8 cellular contexts compared by ENCODE assay signal in genomic region chr1:221778535-221779142, GRCh38. TPM values are rescaled to one million over a fixed set of nuclear protein-coding genes. Genes with fewer than 3 reads are reported as not detected.
DNase-seq lines count a peak whose midpoint lies in the region; ATAC-seq and TF ChIP-seq lines count a peak whose summit lies in the region.

No MANE protein-coding gene starts in this region.

- H3K27me3 Mint-ChIP-seq in immature natural killer cell (ENCODE audit: low read depth in 3 of 3): peaks cover 5 to 6% (median 5%) of the 10 kb centered on the region in 3 donors

- no peak for TF ChIP-seq POLR2A in NB4 (IDR thresholded peaks at IDR 0.05; ENCODE audit: extremely low read depth, insufficient read length)

- no peaks in the 10 kb centered on the region for H3K9me3 Mint-ChIP-seq in immature natural killer cell

- peak; percentile 38 for ATAC-seq in GM18867 (IDR thresholded peaks at IDR 0.05; ENCODE audit: unreplicated experiment)
- ATAC-seq in HG02571 (IDR thresholded peaks at IDR 0.05; ENCODE audit: unreplicated experiment): peak; percentile 23
- no peak for ATAC-seq in HG03439 (IDR thresholded peaks at IDR 0.05; ENCODE audit: unreplicated experiment)
- ATAC-seq in foreskin keratinocyte: no peak

- peak overlapping the region; percentile 59 to 85 (median 79) for H3K4me3 Mint-ChIP-seq in immature natural killer cell

- no peaks in the 10 kb centered on the region for H3K36me3 Mint-ChIP-seq in immature natural killer cell

- H3K4me1 Mint-ChIP-seq in immature natural killer cell: peaks cover 84 to 86% of the 10 kb centered on the region in 2 donors

- peak overlapping the region; percentile 93 to 98 (median 96) for H3K27ac Mint-ChIP-seq in immature natural killer cell

- H3K27ac ChIP-seq in foreskin keratinocyte: no peak overlapping the region

- H3K4me3 ChIP-seq in NB4 (ENCODE audit: low read depth, low read length): no peak overlapping the region

- no peaks in the 10 kb centered on the region for H3K4me1 ChIP-seq in foreskin keratinocyte

- DNase-seq in NB4 (ENCODE audit: low read depth) (peak; percentile 37), immature natural killer cell (peak; percentile 61 to 67 (median 63)), middle frontal gyrus (ENCODE audit: extremely low spot score, low spot score) (no peak), DMS79 treated with DMSO at 0.1 percent for 48 hours (lab: John Stamatoyannopoulos, UW) (no peak), foreskin keratinocyte (no peak)

- no peaks in the 10 kb centered on the region for H3K27me3 ChIP-seq in foreskin keratinocyte

- TF ChIP-seq CTCF in NB4 (IDR thresholded peaks at IDR 0.05; ENCODE audit: low read depth, low read length): no peak
- no peak for TF ChIP-seq CTCF in foreskin keratinocyte (conservative IDR thresholded peaks at IDR 0.05)

RNA-seq across cellular contexts. Expression of gene DUSP10, which starts 36.8 kb away (rescaled TPM):
- polyA plus RNA-seq in immature natural killer cell (10 to 100 TPM; 10.7 to 25.6 (median 14.7) TPM), foreskin keratinocyte (7.1 and 7.3 TPM in 2 replicates)
- total RNA-seq in foreskin keratinocyte: 12.8 and 18.3 TPM in 2 replicates

Comparison
In these comparisons a context has a peak if more than half of its experiments do, and no peak if none do; other contexts are left out.
1. ATAC-seq: peak in GM18867 (single experiment) and HG02571 (single experiment); none in HG03439 (single experiment) and foreskin keratinocyte (single experiment).
2. DNase-seq: peak in NB4 (single experiment) and immature natural killer cell (3 of 3); none in middle frontal gyrus (single experiment), DMS79 treated with DMSO at 0.1 percent for 48 hours (single experiment) and foreskin keratinocyte (0 of 2).